ENCODE assay signal across 23 cellular contexts in genomic region chr18:54220406-54220805, GRCh38. TPM values are rescaled to one million over a fixed set of nuclear protein-coding genes. Genes with fewer than 3 reads are reported as not detected.
DNase-seq lines count a peak whose midpoint lies in the region; ATAC-seq, FAIRE-seq and TF ChIP-seq lines count a peak whose summit lies in the region.
"Had no signal": no experiment of that assay in that cellular context is flagged by ENCODE, and none has a peak within 500 bp of the region (broad histone marks: within the 10 kb centered on the region; RNA-seq: fewer than 3 reads in every experiment).

No MANE protein-coding gene starts in this region.

- H4K20me1 ChIP-seq in OCI-LY1 (ENCODE audit: insufficient read depth, low read length), result no peaks in the 10 kb centered on the region
- peaks cover 20% of the 10 kb centered on the region for H4K20me1 ChIP-seq in keratinocyte (ENCODE audit: control insufficient read depth, extremely low read depth, insufficient read depth, low read length)

- peaks cover 20% of the 10 kb centered on the region for H3K36me3 Mint-ChIP-seq in activated CD4-positive, alpha-beta memory T cell treated with anti-CD3 and anti-CD28 coated beads for 36 hours

- dilution Hi-C loops in keratinocyte (cut with MboI; ENCODE audit: extremely low pct_ligation_motif_present, low sequenced_read_pairs), result no loop called here

- ATAC-seq in foreskin keratinocyte, result no peak
- ATAC-seq: activated CD8-positive, alpha-beta T cell treated with anti-CD3 and anti-CD28 coated beads for 36 hours; left lung had no signal

- peak overlapping the region; percentile 46; the same call in 1 of the 2 replicates for H3K9ac ChIP-seq in OCI-LY1 (ENCODE audit: low read length)
- no peak overlapping the region for H3K9ac ChIP-seq in keratinocyte (ENCODE audit: control insufficient read depth, extremely low read depth, insufficient read depth, low read length)

- no peaks in the 10 kb centered on the region for H3K9me3 Mint-ChIP-seq in activated CD4-positive, alpha-beta memory T cell treated with anti-CD3 and anti-CD28 coated beads for 36 hours
- H3K9me3 Mint-ChIP-seq: activated CD8-positive, alpha-beta T cell treated with anti-CD3 and anti-CD28 coated beads for 36 hours had no signal

- H3K27me3 ChIP-seq in GM06990 (replicated peaks; ENCODE audit: control insufficient read depth, insufficient read depth, low read length) (no peaks in the 10 kb centered on the region), OCI-LY1 (ENCODE audit: insufficient read depth, low read length) (no peaks in the 10 kb centered on the region), keratinocyte (ENCODE audit: control insufficient read depth, extremely low read depth, insufficient read depth, low read length) (no peaks in the 10 kb centered on the region), foreskin keratinocyte (no peaks in the 10 kb centered on the region)
- H3K27me3 ChIP-seq: left lung, ovary, thyroid gland had no signal

- peaks cover 68% of the 10 kb centered on the region for H3K4me1 Mint-ChIP-seq in activated CD4-positive, alpha-beta memory T cell treated with anti-CD3 and anti-CD28 coated beads for 36 hours (ENCODE audit: low read depth)

- no peaks in the 10 kb centered on the region for H3K9me2 ChIP-seq in OCI-LY1 (ENCODE audit: low read depth, low read length)

- no peak overlapping the region for H2AFZ ChIP-seq in OCI-LY1 (ENCODE audit: low read length)
- H2AFZ ChIP-seq in keratinocyte (ENCODE audit: control insufficient read depth, low read length), result no peak overlapping the region

- H3K79me2 ChIP-seq in OCI-LY1 (ENCODE audit: insufficient read depth, low read length), result peaks cover 81% of the 10 kb centered on the region
- peaks cover 84% of the 10 kb centered on the region for H3K79me2 ChIP-seq in keratinocyte (ENCODE audit: control insufficient read depth, insufficient read depth, low read length)

- H3K4me1 ChIP-seq in OCI-LY1 (ENCODE audit: insufficient read depth, low read length, severe bottlenecking) (peaks cover 81% of the 10 kb centered on the region), keratinocyte (ENCODE audit: control insufficient read depth, extremely low read depth, insufficient read depth, low read length) (peaks cover 27% of the 10 kb centered on the region), foreskin keratinocyte (peaks cover 27% of the 10 kb centered on the region)

- CTCF ChIA-PET in activated CD4-positive, alpha-beta memory T cell treated with anti-CD3 and anti-CD28 coated beads for 36 hours (lab: Charles Lee), result interaction anchor here (1.6 to 4.8 kb wide), 2 partner anchors 50 to 137 kb away, joined by 4 to 70 read pairs; partner anchors contain the start of genes C18orf54, POLI and STARD6

- H3K27ac ChIP-seq in OCI-LY1 (ENCODE audit: low read depth, low read length, poor library complexity, severe bottlenecking), result peak overlapping the region; percentile 84
- H3K27ac ChIP-seq in keratinocyte (ENCODE audit: control insufficient read depth, insufficient read depth, low read length), result no peak overlapping the region
- H3K27ac ChIP-seq in foreskin keratinocyte, result no peak overlapping the region
- H3K27ac ChIP-seq: 22Rv1, left lung, ovary had no signal

- POLR2A ChIA-PET in activated CD4-positive, alpha-beta memory T cell treated with anti-CD3 and anti-CD28 coated beads for 36 hours (lab: Charles Lee), result interaction anchor here (0.8 kb wide), 1 partner anchor 10 kb away, joined by 4 read pairs; no protein-coding TSS in a partner anchor

- H3K9me1 ChIP-seq in keratinocyte (ENCODE audit: control insufficient read depth, extremely low read depth, insufficient read depth, low read length), result no peaks in the 10 kb centered on the region

- intact Hi-C loops in activated CD4-positive, alpha-beta memory T cell treated with anti-CD3 and anti-CD28 coated beads for 36 hours (cut with micrococcal nuclease), result loop anchor here (10.0 kb wide), 1 partner anchor 724 kb away; no protein-coding TSS in a partner anchor

- no peaks in the 10 kb centered on the region for H3K27me3 Mint-ChIP-seq in activated CD4-positive, alpha-beta memory T cell treated with anti-CD3 and anti-CD28 coated beads for 36 hours
- H3K27me3 Mint-ChIP-seq: activated CD8-positive, alpha-beta T cell treated with anti-CD3 and anti-CD28 coated beads for 36 hours; CD4-positive, alpha-beta memory T cell had no signal

- no peaks in the 10 kb centered on the region; the same call in 1 of the 2 replicates for H3K36me3 ChIP-seq in GM06990 (ENCODE audit: control insufficient read depth, insufficient read depth, low read length)
- H3K36me3 ChIP-seq in OCI-LY1 (ENCODE audit: insufficient read depth, low read length), result peaks cover 15% of the 10 kb centered on the region; the same call in 1 of the 2 replicates
- H3K36me3 ChIP-seq in keratinocyte (ENCODE audit: control insufficient read depth in 2 of 2, extremely low read depth in 1 of 2, insufficient read depth in 2 of 2, low read length in 2 of 2), result no peaks in the 10 kb centered on the region
- H3K36me3 ChIP-seq: left lung, ovary, thyroid gland had no signal

- DNase-seq in NCI-H1105 treated with DMSO at 0.1 percent for 48 hours (lab: John Stamatoyannopoulos, UW), result peak; percentile 35
- no peak for DNase-seq in NCI-H1105 (lab: John Stamatoyannopoulos, UW)
- no peak for DNase-seq in GM06990 (ENCODE audit: extremely low read depth, insufficient read length)
- no peak for DNase-seq in keratinocyte (ENCODE audit: low read depth, low spot score)
- DNase-seq in activated CD4-positive, alpha-beta memory T cell treated with anti-CD3 and anti-CD28 coated beads for 36 hours, result no peak
- DNase-seq in stimulated activated CD4-positive, alpha-beta T cell treated with anti-CD3 and anti-CD28 coated beads, Interleukin-1b, Interleukin-23, amount 100 ng/mL, for 48 hours, result no peak
- no peak for DNase-seq in foreskin keratinocyte
- DNase-seq: activated CD8-positive, alpha-beta T cell treated with anti-CD3 and anti-CD28 coated beads for 36 hours; aorta; CD4-positive, alpha-beta memory T cell; EL; Kasumi-1; left lung; NCI-H1694; NCI-H446; ovary; stimulated activated CD4-positive, alpha-beta T cell treated with anti-CD3 and anti-CD28 coated beads, Interleukin-4, amount 100 ng/mL, for 24 hours; stimulated activated CD8-positive, alpha-beta memory T cell treated with anti-CD3 and anti-CD28 coated beads, Interleukin-4, amount 100 ng/mL, for 48 hours; thyroid gland had no signal

- H3K27ac Mint-ChIP-seq in activated CD4-positive, alpha-beta memory T cell treated with anti-CD3 and anti-CD28 coated beads for 36 hours, result no peak overlapping the region
- H3K27ac Mint-ChIP-seq: activated CD8-positive, alpha-beta T cell treated with anti-CD3 and anti-CD28 coated beads for 36 hours had no signal

- TF ChIP-seq CTCF in GM06990 (IDR thresholded peaks at IDR 0.05; ENCODE audit: insufficient read depth, low read length, poor library complexity, severe bottlenecking), result no peak
- no peak for TF ChIP-seq CTCF in OCI-LY1 (IDR thresholded peaks at IDR 0.05; ENCODE audit: low read length)
- TF ChIP-seq CTCF in keratinocyte (optimal IDR thresholded peaks at IDR 0.05 in 1 of 3, IDR thresholded peaks at IDR 0.05 in 1 of 3, conservative IDR thresholded peaks at IDR 0.05 in 1 of 3; ENCODE audit: extremely low read depth in 1 of 3, insufficient read depth in 2 of 3, low read length in 3 of 3), result no peak
- no peak for TF ChIP-seq CTCF in foreskin keratinocyte (conservative IDR thresholded peaks at IDR 0.05)

- H3K4me3 Mint-ChIP-seq in activated CD4-positive, alpha-beta memory T cell treated with anti-CD3 and anti-CD28 coated beads for 36 hours, result no peak overlapping the region
- H3K4me3 Mint-ChIP-seq: activated CD8-positive, alpha-beta T cell treated with anti-CD3 and anti-CD28 coated beads for 36 hours had no signal

- no peaks in the 10 kb centered on the region for H3K9me3 ChIP-seq in OCI-LY1 (ENCODE audit: low read length)
- no peaks in the 10 kb centered on the region for H3K9me3 ChIP-seq in keratinocyte (ENCODE audit: control insufficient read depth, low read depth, low read length)
- H3K9me3 ChIP-seq: left lung, ovary, thyroid gland had no signal

- H3F3A ChIP-seq in OCI-LY1 (ENCODE audit: insufficient read depth, low read length), result no peaks in the 10 kb centered on the region

- peak overlapping the region; percentile 87 for H3K4me3 ChIP-seq in GM06990 (replicated peaks; ENCODE audit: low read depth, low read length)
- H3K4me3 ChIP-seq in OCI-LY1 (ENCODE audit: low read depth, low read length, poor library complexity, severe bottlenecking), result peak overlapping the region; percentile 42
- H3K4me3 ChIP-seq in keratinocyte (ENCODE audit: control insufficient read depth in 2 of 3, extremely low read depth in 1 of 3, insufficient read depth in 2 of 3, low read depth in 1 of 3, low read length in 3 of 3), result no peak overlapping the region
- H3K4me3 ChIP-seq: left lung, ovary, thyroid gland had no signal

- H3K4me2 ChIP-seq in OCI-LY1 (ENCODE audit: low read length), result peak overlapping the region; percentile 56
- peak overlapping the region; percentile 25 for H3K4me2 ChIP-seq in keratinocyte (ENCODE audit: control insufficient read depth, extremely low read depth, insufficient read depth, low read depth, low read length)

- no peak for FAIRE-seq in keratinocyte (lab: Jason Lieb, UNC)
- FAIRE-seq: H1, TTC549 had no signal

RNA-seq across cellular contexts. Expression of gene MBD2, which starts 4.1 kb away (rescaled TPM):
- polyA plus RNA-seq in keratinocyte (45.4 to 212 TPM (median 80.1 TPM) in 3 replicates), foreskin keratinocyte (119 and 163 TPM in 2 replicates)
- polyA plus RNA-seq in keratinocyte (2011; ENCODE audit: low read depth), result 220 TPM
- 46.4 and 76.9 TPM in 2 replicates for polyA plus RNA-seq in keratinocyte (2011; cell fraction: cytosol; rRNA removed)
- 42.6 and 55.9 TPM in 2 replicates for polyA plus RNA-seq in keratinocyte (2011; cell fraction: nucleus; rRNA removed)
- polyA plus RNA-seq in keratinocyte (2012; ENCODE audit: low replicate concordance), result 37.7 and 50.0 TPM in 2 replicates
- polyA minus RNA-seq in keratinocyte, result 18.3 to 65.2 TPM (median 48.8 TPM) in 3 replicates
- 155 TPM for polyA minus RNA-seq in keratinocyte (2011; cell fraction: cytosol; rRNA and poly(A)+ RNA removed)
- 16.7 and 22.9 TPM in 2 replicates for polyA minus RNA-seq in keratinocyte (2011; cell fraction: nucleus; rRNA and poly(A)+ RNA removed)
- 100 to 1,000 TPM; 131 to 140 TPM for total RNA-seq in activated CD4-positive, alpha-beta memory T cell treated with anti-CD3 and anti-CD28 coated beads for 36 hours
- 113 and 123 TPM in 2 replicates for total RNA-seq in foreskin keratinocyte

RNA-seq across cellular contexts. Expression of gene POLI, which starts 48.9 kb away (rescaled TPM):
- 12.1 to 25.6 TPM (median 20.5 TPM) in 3 replicates for polyA plus RNA-seq in keratinocyte
- polyA plus RNA-seq in keratinocyte (2011; ENCODE audit: low read depth), result 14.2 TPM
- 6.9 and 15.3 TPM in 2 replicates for polyA plus RNA-seq in keratinocyte (2011; cell fraction: cytosol; rRNA removed)
- polyA plus RNA-seq in keratinocyte (2011; cell fraction: nucleus; rRNA removed), result 56.9 and 68.7 TPM in 2 replicates
- polyA plus RNA-seq in keratinocyte (2012; ENCODE audit: low replicate concordance), result 9.8 and 11.5 TPM in 2 replicates
- polyA minus RNA-seq in keratinocyte, result 2.4 to 23.5 TPM (median 8.0 TPM) in 3 replicates
- 10.0 TPM for polyA minus RNA-seq in keratinocyte (2011; cell fraction: cytosol; rRNA and poly(A)+ RNA removed)
- polyA minus RNA-seq in keratinocyte (2011; cell fraction: nucleus; rRNA and poly(A)+ RNA removed), result 15.1 and 31.9 TPM in 2 replicates
- 10 to 100 TPM; 14.2 to 17.0 TPM for total RNA-seq in activated CD4-positive, alpha-beta memory T cell treated with anti-CD3 and anti-CD28 coated beads for 36 hours
- 12.4 and 13.4 TPM in 2 replicates for total RNA-seq in foreskin keratinocyte
- 4.8 and 6.3 TPM in 2 replicates for polyA plus RNA-seq in foreskin keratinocyte

Comparison
In these comparisons a context has a peak if more than half of its experiments do, and no peak if none do; other contexts are left out.
1. H3K4me3 ChIP-seq: peak in GM06990 (single experiment) and OCI-LY1 (single experiment); none in keratinocyte (0 of 3).